Comparison of ENCODE assay signal across 1 cellular context in the genomic region with DNA sequence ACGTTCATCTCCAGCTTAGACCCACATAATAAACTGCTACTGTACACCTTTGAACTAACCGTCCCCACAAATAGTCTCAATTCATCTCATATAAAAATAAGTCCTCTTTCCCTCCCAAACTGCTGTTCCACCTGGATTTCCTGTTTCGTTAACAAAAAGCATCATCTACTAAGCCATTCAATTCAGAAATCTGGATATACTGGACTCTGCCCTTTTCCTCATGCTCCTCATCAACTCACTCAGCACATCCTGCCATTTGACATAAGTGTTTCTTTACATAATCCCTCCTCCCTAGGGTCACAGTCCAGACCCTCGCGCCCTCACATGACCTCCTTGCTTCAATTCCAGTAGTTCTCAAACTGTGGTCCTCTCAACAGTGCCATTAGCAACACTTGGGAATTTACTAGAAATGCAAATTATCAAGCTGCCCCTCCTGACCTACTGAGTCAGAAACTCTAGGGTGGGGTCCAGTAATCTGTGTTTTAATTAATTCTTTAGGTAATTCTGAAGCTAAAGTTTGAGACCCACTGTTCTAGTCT.
TF ChIP-seq lines count a peak whose summit lies in the region.

No MANE protein-coding gene starts in this region.

TF ChIP-seq in GM23338, 12 proteins besides CTCF, POLR2A, EP300 and RAD21:
- TF ChIP-seq EZH2phosphoT487 (IDR thresholded peaks at IDR 0.05; ENCODE audit: unreplicated experiment) (no peak), NANOG (IDR thresholded peaks at IDR 0.05; ENCODE audit: borderline replicate concordance) (no peak), POLR2AphosphoS5 (IDR thresholded peaks at IDR 0.05; ENCODE audit: low read depth) (no peak), CREB1 (CRISPR knock-in tag; IDR thresholded peaks at IDR 0.05; ENCODE audit: low read depth) (no peak), ZNF114 (CRISPR knock-in tag; IDR thresholded peaks at IDR 0.05) (no peak), JUNB (IDR thresholded peaks at IDR 0.05; ENCODE audit: unreplicated experiment) (no peak), EZH2 (IDR thresholded peaks at IDR 0.05; ENCODE audit: low read depth, unreplicated experiment) (no peak), STAT1 (IDR thresholded peaks at IDR 0.05; ENCODE audit: unreplicated experiment) (no peak), ZNF331 (CRISPR knock-in tag; IDR thresholded peaks at IDR 0.05; ENCODE audit: low read depth) (no peak)
- TF ChIP-seq, protein P1, sequence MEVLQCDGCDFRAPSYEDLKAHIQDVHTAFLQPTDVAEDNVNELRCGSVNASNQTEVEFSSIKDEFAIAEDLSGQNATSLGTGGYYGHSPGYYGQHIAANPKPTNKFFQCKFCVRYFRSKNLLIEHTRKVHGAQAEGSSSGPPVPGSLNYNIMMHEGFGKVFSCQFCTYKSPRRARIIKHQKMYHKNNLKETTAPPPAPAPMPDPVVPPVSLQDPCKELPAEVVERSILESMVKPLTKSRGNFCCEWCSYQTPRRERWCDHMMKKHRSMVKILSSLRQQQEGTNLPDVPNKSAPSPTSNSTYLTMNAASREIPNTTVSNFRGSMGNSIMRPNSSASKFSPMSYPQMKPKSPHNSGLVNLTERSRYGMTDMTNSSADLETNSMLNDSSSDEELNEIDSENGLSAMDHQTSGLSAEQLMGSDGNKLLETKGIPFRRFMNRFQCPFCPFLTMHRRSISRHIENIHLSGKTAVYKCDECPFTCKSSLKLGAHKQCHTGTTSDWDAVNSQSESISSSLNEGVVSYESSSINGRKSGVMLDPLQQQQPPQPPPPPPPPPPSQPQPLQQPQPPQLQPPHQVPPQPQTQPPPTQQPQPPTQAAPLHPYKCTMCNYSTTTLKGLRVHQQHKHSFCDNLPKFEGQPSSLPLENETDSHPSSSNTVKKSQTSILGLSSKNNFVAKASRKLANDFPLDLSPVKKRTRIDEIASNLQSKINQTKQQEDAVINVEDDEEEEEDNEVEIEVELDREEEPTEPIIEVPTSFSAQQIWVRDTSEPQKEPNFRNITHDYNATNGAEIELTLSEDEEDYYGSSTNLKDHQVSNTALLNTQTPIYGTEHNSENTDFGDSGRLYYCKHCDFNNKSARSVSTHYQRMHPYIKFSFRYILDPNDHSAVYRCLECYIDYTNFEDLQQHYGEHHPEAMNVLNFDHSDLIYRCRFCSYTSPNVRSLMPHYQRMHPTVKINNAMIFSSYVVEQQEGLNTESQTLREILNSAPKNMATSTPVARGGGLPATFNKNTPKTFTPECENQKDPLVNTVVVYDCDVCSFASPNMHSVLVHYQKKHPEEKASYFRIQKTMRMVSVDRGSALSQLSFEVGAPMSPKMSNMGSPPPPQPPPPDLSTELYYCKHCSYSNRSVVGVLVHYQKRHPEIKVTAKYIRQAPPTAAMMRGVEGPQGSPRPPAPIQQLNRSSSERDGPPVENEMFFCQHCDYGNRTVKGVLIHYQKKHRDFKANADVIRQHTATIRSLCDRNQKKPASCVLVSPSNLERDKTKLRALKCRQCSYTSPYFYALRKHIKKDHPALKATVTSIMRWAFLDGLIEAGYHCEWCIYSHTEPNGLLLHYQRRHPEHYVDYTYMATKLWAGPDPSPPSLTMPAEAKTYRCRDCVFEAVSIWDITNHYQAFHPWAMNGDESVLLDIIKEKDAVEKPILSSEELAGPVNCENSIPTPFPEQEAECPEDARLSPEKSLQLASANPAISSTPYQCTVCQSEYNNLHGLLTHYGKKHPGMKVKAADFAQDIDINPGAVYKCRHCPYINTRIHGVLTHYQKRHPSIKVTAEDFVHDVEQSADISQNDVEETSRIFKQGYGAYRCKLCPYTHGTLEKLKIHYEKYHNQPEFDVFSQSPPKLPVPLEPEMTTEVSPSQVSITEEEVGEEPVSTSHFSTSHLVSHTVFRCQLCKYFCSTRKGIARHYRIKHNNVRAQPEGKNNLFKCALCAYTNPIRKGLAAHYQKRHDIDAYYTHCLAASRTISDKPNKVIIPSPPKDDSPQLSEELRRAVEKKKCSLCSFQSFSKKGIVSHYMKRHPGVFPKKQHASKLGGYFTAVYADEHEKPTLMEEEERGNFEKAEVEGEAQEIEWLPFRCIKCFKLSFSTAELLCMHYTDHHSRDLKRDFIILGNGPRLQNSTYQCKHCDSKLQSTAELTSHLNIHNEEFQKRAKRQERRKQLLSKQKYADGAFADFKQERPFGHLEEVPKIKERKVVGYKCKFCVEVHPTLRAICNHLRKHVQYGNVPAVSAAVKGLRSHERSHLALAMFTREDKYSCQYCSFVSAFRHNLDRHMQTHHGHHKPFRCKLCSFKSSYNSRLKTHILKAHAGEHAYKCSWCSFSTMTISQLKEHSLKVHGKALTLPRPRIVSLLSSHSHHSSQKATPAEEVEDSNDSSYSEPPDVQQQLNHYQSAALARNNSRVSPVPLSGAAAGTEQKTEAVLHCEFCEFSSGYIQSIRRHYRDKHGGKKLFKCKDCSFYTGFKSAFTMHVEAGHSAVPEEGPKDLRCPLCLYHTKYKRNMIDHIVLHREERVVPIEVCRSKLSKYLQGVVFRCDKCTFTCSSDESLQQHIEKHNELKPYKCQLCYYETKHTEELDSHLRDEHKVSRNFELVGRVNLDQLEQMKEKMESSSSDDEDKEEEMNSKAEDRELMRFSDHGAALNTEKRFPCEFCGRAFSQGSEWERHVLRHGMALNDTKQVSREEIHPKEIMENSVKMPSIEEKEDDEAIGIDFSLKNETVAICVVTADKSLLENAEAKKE (CRISPR knock-in tag; IDR thresholded peaks at IDR 0.05), result no peak
- TF ChIP-seq, protein P2, sequence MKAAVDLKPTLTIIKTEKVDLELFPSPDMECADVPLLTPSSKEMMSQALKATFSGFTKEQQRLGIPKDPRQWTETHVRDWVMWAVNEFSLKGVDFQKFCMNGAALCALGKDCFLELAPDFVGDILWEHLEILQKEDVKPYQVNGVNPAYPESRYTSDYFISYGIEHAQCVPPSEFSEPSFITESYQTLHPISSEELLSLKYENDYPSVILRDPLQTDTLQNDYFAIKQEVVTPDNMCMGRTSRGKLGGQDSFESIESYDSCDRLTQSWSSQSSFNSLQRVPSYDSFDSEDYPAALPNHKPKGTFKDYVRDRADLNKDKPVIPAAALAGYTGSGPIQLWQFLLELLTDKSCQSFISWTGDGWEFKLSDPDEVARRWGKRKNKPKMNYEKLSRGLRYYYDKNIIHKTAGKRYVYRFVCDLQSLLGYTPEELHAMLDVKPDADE (IDR thresholded peaks at IDR 0.05), result no peak
- TF ChIP-seq, protein P3, sequence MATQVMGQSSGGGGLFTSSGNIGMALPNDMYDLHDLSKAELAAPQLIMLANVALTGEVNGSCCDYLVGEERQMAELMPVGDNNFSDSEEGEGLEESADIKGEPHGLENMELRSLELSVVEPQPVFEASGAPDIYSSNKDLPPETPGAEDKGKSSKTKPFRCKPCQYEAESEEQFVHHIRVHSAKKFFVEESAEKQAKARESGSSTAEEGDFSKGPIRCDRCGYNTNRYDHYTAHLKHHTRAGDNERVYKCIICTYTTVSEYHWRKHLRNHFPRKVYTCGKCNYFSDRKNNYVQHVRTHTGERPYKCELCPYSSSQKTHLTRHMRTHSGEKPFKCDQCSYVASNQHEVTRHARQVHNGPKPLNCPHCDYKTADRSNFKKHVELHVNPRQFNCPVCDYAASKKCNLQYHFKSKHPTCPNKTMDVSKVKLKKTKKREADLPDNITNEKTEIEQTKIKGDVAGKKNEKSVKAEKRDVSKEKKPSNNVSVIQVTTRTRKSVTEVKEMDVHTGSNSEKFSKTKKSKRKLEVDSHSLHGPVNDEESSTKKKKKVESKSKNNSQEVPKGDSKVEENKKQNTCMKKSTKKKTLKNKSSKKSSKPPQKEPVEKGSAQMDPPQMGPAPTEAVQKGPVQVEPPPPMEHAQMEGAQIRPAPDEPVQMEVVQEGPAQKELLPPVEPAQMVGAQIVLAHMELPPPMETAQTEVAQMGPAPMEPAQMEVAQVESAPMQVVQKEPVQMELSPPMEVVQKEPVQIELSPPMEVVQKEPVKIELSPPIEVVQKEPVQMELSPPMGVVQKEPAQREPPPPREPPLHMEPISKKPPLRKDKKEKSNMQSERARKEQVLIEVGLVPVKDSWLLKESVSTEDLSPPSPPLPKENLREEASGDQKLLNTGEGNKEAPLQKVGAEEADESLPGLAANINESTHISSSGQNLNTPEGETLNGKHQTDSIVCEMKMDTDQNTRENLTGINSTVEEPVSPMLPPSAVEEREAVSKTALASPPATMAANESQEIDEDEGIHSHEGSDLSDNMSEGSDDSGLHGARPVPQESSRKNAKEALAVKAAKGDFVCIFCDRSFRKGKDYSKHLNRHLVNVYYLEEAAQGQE (IDR thresholded peaks at IDR 0.05; ENCODE audit: unreplicated experiment), result no peak
